12 cellular contexts compared by ENCODE assay signal in genomic region chr22:41290262-41291221, GRCh38. TPM values are rescaled to one million over a fixed set of nuclear protein-coding genes. Genes with fewer than 3 reads are reported as not detected.
DNase-seq lines count a peak whose midpoint lies in the region; TF ChIP-seq lines count a peak whose summit lies in the region.
"Had no signal": no experiment of that assay in that cellular context is flagged by ENCODE, and none has a peak within 500 bp of the region (broad histone marks: within the 10 kb centered on the region; RNA-seq: fewer than 3 reads in every experiment).

No MANE protein-coding gene starts in this region.

- intact Hi-C loops in prostate gland (cut with DNase I): no loop called here

- TF ChIP-seq CTCF in fibroblast of pulmonary artery (IDR thresholded peaks at IDR 0.05; ENCODE audit: low read length, missing control alignments): no peak
- TF ChIP-seq CTCF in prostate gland (IDR thresholded peaks at IDR 0.05): no peak

- no peaks in the 10 kb centered on the region for H3K27me3 ChIP-seq in prostate gland (replicated peaks; ENCODE audit: insufficient read depth)

- H3K9ac ChIP-seq in SK-N-MC (ENCODE audit: insufficient read length): peak overlapping the region; percentile 22

- H3K9me3 ChIP-seq in SK-N-MC (ENCODE audit: low read depth, low read length): no peaks in the 10 kb centered on the region
- H3K9me3 ChIP-seq in prostate gland: no peaks in the 10 kb centered on the region

- POLR2A ChIA-PET in activated CD4-positive, alpha-beta memory T cell treated with anti-CD3 and anti-CD28 coated beads, Interleukin-2, amount 10 ng/mL, durations not matched to agents 7 days and 5 days (lab: Charles Lee): interaction anchor here (6.8 kb wide), 1 partner anchor 13 kb away, joined by 117 read pairs; the partner anchor contains the start of gene ZC3H7B

- no peak overlapping the region for H3K4me3 Mint-ChIP-seq in activated CD4-positive, alpha-beta memory T cell treated with anti-CD3 and anti-CD28 coated beads, Interleukin-2, amount 10 ng/mL, durations not matched to agents 7 days and 5 days
- H3K4me3 Mint-ChIP-seq: stimulated activated memory B cell treated with anti-CD40 and anti-IgM and Interleukin-4, amounts not matched to agents 10 μg/mL and 1 μg/mL and 100 μg/mL, for 72 hours had no signal

- no peak overlapping the region for H3K4me3 ChIP-seq in SK-N-MC
- no peak overlapping the region for H3K4me3 ChIP-seq in fibroblast of pulmonary artery (replicated peaks; ENCODE audit: low read depth, low read length)
- H3K4me3 ChIP-seq in prostate gland: no peak overlapping the region

- no peak for TF ChIP-seq POLR2A in prostate gland (IDR thresholded peaks at IDR 0.05)

- DNase-seq in EL (peak; percentile 97), SK-N-MC (ENCODE audit: low read depth, low spot score) (no peak), fibroblast of pulmonary artery (ENCODE audit: low read depth) (peak; percentile 75), prostate gland (ENCODE audit: low spot score) (no peak), Ammon's horn (ENCODE audit: low spot score) (no peak), NCI-H128 (lab: John Stamatoyannopoulos, UW; ENCODE audit: unreplicated experiment) (no peak)
- no peak for DNase-seq in effector CD4-positive, alpha-beta T cell
- DNase-seq in activated CD4-positive, alpha-beta memory T cell treated with anti-CD3 and anti-CD28 coated beads, Interleukin-2, amount 10 ng/mL, durations not matched to agents 7 days and 5 days: no peak
- DNase-seq: activated CD8-positive, alpha-beta memory T cell treated with anti-CD3 and anti-CD28 coated beads for 24 hours; nucleus accumbens had no signal

- no peaks in the 10 kb centered on the region for H3K36me3 ChIP-seq in SK-N-MC (ENCODE audit: insufficient read depth, low read length)
- H3K36me3 ChIP-seq in prostate gland: no peaks in the 10 kb centered on the region

- no peaks in the 10 kb centered on the region for H3K36me3 Mint-ChIP-seq in activated CD4-positive, alpha-beta memory T cell treated with anti-CD3 and anti-CD28 coated beads, Interleukin-2, amount 10 ng/mL, durations not matched to agents 7 days and 5 days (ENCODE audit: low read depth)
- H3K36me3 Mint-ChIP-seq: IgD-negative memory B cell; stimulated activated memory B cell treated with anti-CD40 and anti-IgM and Interleukin-4, amounts not matched to agents 10 μg/mL and 1 μg/mL and 100 μg/mL, for 72 hours had no signal

- H3K27ac ChIP-seq in SK-N-MC: peak overlapping the region; percentile 90
- H3K27ac ChIP-seq in prostate gland: peak overlapping the region; percentile 4 to 52

- CTCF ChIA-PET in activated CD4-positive, alpha-beta memory T cell treated with anti-CD3 and anti-CD28 coated beads, Interleukin-2, amount 10 ng/mL, durations not matched to agents 7 days and 5 days (lab: Charles Lee): no interaction called here

- H3K27ac Mint-ChIP-seq in activated CD4-positive, alpha-beta memory T cell treated with anti-CD3 and anti-CD28 coated beads, Interleukin-2, amount 10 ng/mL, durations not matched to agents 7 days and 5 days: no peak overlapping the region
- H3K27ac Mint-ChIP-seq: IgD-negative memory B cell; stimulated activated memory B cell treated with anti-CD40 and anti-IgM and Interleukin-4, amounts not matched to agents 10 μg/mL and 1 μg/mL and 100 μg/mL, for 72 hours had no signal

- 73% methylated on average over 8 of the region's 8 CpGs for WGBS in prostate gland

- H3K27me3 Mint-ChIP-seq in activated CD4-positive, alpha-beta memory T cell treated with anti-CD3 and anti-CD28 coated beads, Interleukin-2, amount 10 ng/mL, durations not matched to agents 7 days and 5 days: no peaks in the 10 kb centered on the region
- H3K27me3 Mint-ChIP-seq: IgD-negative memory B cell; stimulated activated memory B cell treated with anti-CD40 and anti-IgM and Interleukin-4, amounts not matched to agents 10 μg/mL and 1 μg/mL and 100 μg/mL, for 72 hours had no signal

- H3K4me1 ChIP-seq in prostate gland (replicated peaks): no peaks in the 10 kb centered on the region

- peaks cover 15% of the 10 kb centered on the region for H3K4me1 Mint-ChIP-seq in activated CD4-positive, alpha-beta memory T cell treated with anti-CD3 and anti-CD28 coated beads, Interleukin-2, amount 10 ng/mL, durations not matched to agents 7 days and 5 days

- no peaks in the 10 kb centered on the region for H3K9me3 Mint-ChIP-seq in activated CD4-positive, alpha-beta memory T cell treated with anti-CD3 and anti-CD28 coated beads, Interleukin-2, amount 10 ng/mL, durations not matched to agents 7 days and 5 days
- H3K9me3 Mint-ChIP-seq: IgD-negative memory B cell; stimulated activated memory B cell treated with anti-CD40 and anti-IgM and Interleukin-4, amounts not matched to agents 10 μg/mL and 1 μg/mL and 100 μg/mL, for 72 hours had no signal

RNA-seq across cellular contexts. Expression of gene RANGAP1, which starts 4.6 kb away (rescaled TPM):
- total RNA-seq in prostate gland: 100 to 1,000 TPM in 1 of 2 donors, 10 to 100 TPM in 1; 47.8 to 127 TPM
- 10 to 100 TPM; 98.7 to 99.7 TPM for total RNA-seq in activated CD4-positive, alpha-beta memory T cell treated with anti-CD3 and anti-CD28 coated beads, Interleukin-2, amount 10 ng/mL, durations not matched to agents 7 days and 5 days

RNA-seq across cellular contexts. Expression of gene ZC3H7B, which starts 10.8 kb away (rescaled TPM):
- 10 to 100 TPM; 56.7 to 79.1 TPM for total RNA-seq in prostate gland
- 10 to 100 TPM; 41.7 to 42.1 TPM for total RNA-seq in activated CD4-positive, alpha-beta memory T cell treated with anti-CD3 and anti-CD28 coated beads, Interleukin-2, amount 10 ng/mL, durations not matched to agents 7 days and 5 days

RNA-seq across cellular contexts. Expression of gene CHADL, which starts 49.8 kb away (rescaled TPM):
- total RNA-seq in prostate gland: 10 to 100 TPM in 1 of 2 donors, 1 to 10 TPM in 1; 8.2 to 19.0 TPM
- under 1 TPM; 0.18 TPM for total RNA-seq in activated CD4-positive, alpha-beta memory T cell treated with anti-CD3 and anti-CD28 coated beads, Interleukin-2, amount 10 ng/mL, durations not matched to agents 7 days and 5 days

Comparison
In these comparisons a context has a peak if more than half of its experiments do, and no peak if none do; other contexts are left out.
1. DNase-seq: peak in EL (single experiment) and fibroblast of pulmonary artery (single experiment); none in SK-N-MC (single experiment), prostate gland (single experiment), Ammon's horn (single experiment), effector CD4-positive, alpha-beta T cell (single experiment), NCI-H128 (single experiment) and activated CD4-positive, alpha-beta memory T cell treated with anti-CD3 and anti-CD28 coated beads, Interleukin-2, amount 10 ng/mL, durations not matched to agents 7 days and 5 days (single experiment).
2. RNA of gene CHADL, which starts 49.8 kb away (total RNA-seq): 8.2 to 19.0 TPM in prostate gland; 0.18 TPM in activated CD4-positive, alpha-beta memory T cell treated with anti-CD3 and anti-CD28 coated beads, Interleukin-2, amount 10 ng/mL, durations not matched to agents 7 days and 5 days; every median in the first group is over 4 times any median in the second.